In genomic region chr1:208975456-208975855, GRCh38 we compare ENCODE assay signal across 24 cellular contexts.
"Had no signal": no experiment of that assay in that cellular context is flagged by ENCODE, and none has a peak within 500 bp of the region (broad histone marks: within the 10 kb centered on the region; RNA-seq: fewer than 3 reads in every experiment).

No MANE protein-coding gene starts in this region.

- H3K27me3 ChIP-seq: colonic mucosa, esophagus muscularis mucosa, foreskin keratinocyte, gastroesophageal sphincter, heart left ventricle, hepatocyte, left lung had no signal

- H3K9me3 Mint-ChIP-seq: dendritic cell treated with granulocyte-macrophage colony-stimulating factor and Interleukin-4, amounts not matched to agents 40 ng/mL and 50 ng/mL, for 4 days; effector memory CD8-positive, alpha-beta T cell; endodermal cell had no signal

- H3K27ac ChIP-seq: colonic mucosa, epithelial cell of prostate, esophagus muscularis mucosa, foreskin keratinocyte, gastroesophageal sphincter, heart left ventricle, hepatocyte, left lung, lower lobe of right lung had no signal

- H2AFZ ChIP-seq: hepatocyte had no signal

- H3K9me3 ChIP-seq: colonic mucosa, gastroesophageal sphincter, left lung, lower lobe of right lung had no signal

- H3K36me3 ChIP-seq: colonic mucosa, esophagus muscularis mucosa, gastroesophageal sphincter, heart left ventricle, left lung, lower lobe of right lung had no signal

- ATAC-seq: effector memory CD8-positive, alpha-beta T cell; foreskin keratinocyte; gastroesophageal sphincter; heart left ventricle; left cardiac atrium; left lung; left ventricle myocardium superior; lower lobe of right lung had no signal

- DNase-seq: colonic mucosa; cortex of kidney; effector CD8-positive, alpha-beta T cell; effector memory CD8-positive, alpha-beta T cell; endodermal cell; erythroblast; foreskin keratinocyte; heart left ventricle; hypothalamus; immature natural killer cell; islet precursor cell; left cardiac atrium; left lung; left ventricle myocardium superior; lower lobe of right lung; mesendoderm; midbrain; naive B cell had no signal

- H3K4me3 ChIP-seq: colonic mucosa, esophagus muscularis mucosa, gastroesophageal sphincter, heart left ventricle, hepatocyte, left lung, lower lobe of right lung had no signal

- H3K27ac Mint-ChIP-seq: dendritic cell treated with granulocyte-macrophage colony-stimulating factor and Interleukin-4, amounts not matched to agents 40 ng/mL and 50 ng/mL, for 4 days; effector memory CD8-positive, alpha-beta T cell; endodermal cell; immature natural killer cell; memory B cell; naive B cell had no signal

- H3K4me3 Mint-ChIP-seq: dendritic cell treated with granulocyte-macrophage colony-stimulating factor and Interleukin-4, amounts not matched to agents 40 ng/mL and 50 ng/mL, for 4 days; effector memory CD8-positive, alpha-beta T cell; endodermal cell; immature natural killer cell; memory B cell; naive B cell had no signal

- H3K4me1 ChIP-seq: colonic mucosa, esophagus muscularis mucosa, gastroesophageal sphincter, heart left ventricle, left lung, lower lobe of right lung had no signal

- H3K79me2 ChIP-seq: hepatocyte had no signal

- H3K4me2 ChIP-seq: hepatocyte had no signal

- H3K27me3 Mint-ChIP-seq: memory B cell had no signal

- H3K36me3 Mint-ChIP-seq: immature natural killer cell, memory B cell, naive B cell had no signal

- H3K4me1 Mint-ChIP-seq: endodermal cell, immature natural killer cell, memory B cell, naive B cell had no signal
